In the genomic region with DNA sequence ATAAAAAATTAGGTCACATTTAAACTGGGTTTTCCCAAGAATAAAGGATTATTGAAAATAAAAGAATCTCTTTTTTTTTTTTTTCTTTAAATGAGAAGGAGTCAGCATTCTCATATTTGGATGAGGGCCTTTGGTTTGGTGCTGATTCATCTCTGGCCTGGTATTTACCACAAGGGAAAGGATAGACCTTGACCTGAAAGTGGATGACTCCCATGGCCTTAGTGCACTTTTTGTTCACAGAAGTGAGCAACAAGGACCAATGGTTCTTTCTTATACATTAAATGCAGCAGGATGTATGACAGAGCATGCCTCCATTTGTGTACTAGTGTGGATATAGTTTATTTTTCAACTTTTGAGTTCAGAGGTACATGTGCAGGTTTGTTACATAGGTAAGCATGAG, we compare ENCODE assay signal across 11 cellular contexts. TPM values are rescaled to one million over a fixed set of nuclear protein-coding genes. Genes with fewer than 3 reads are reported as not detected.
DNase-seq lines count a peak whose midpoint lies in the region; ATAC-seq and TF ChIP-seq lines count a peak whose summit lies in the region.
"Had no signal": no experiment of that assay in that cellular context is flagged by ENCODE, and none has a peak within 500 bp of the region (broad histone marks: within the 10 kb centered on the region; RNA-seq: fewer than 3 reads in every experiment).

No MANE protein-coding gene starts in this region.

- no peak overlapping the region for H3K4me3 Mint-ChIP-seq in stimulated activated naive CD8-positive, alpha-beta T cell treated with anti-CD3 and anti-CD28 coated beads, Interleukin-15, amount 100 ng/mL, for 72 hours

- ATAC-seq in HG02840 (IDR thresholded peaks at IDR 0.05; ENCODE audit: low FRiP score, unreplicated experiment) (peak; percentile 61), RWPE2 (ENCODE audit: low read depth) (peak; percentile 79), body of pancreas (no peak), Right ventricle myocardium inferior (no peak)
- peak; percentile 97 for ATAC-seq in stimulated activated naive CD8-positive, alpha-beta T cell treated with anti-CD3 and anti-CD28 coated beads, Interleukin-15, amount 100 ng/mL, for 72 hours

- DNase-seq in stimulated activated CD4-positive, alpha-beta T cell treated with anti-CD3 and anti-CD28 coated beads, Interleukin-2, amount 100 ng/mL, for 48 hours = peak; percentile 12 to 16
- DNase-seq in stimulated activated CD4-positive, alpha-beta T cell treated with anti-CD3 and anti-CD28 coated beads, Interleukin-12 subunit alpha, Interleukin-12 subunit beta, amount 100 ng/mL, for 4 hours = no peak
- DNase-seq in RWPE2 (ENCODE audit: low spot score) = no peak
- peak; percentile 17 to 60 for DNase-seq in stimulated activated naive CD8-positive, alpha-beta T cell treated with anti-CD3 and anti-CD28 coated beads, Interleukin-15, amount 100 ng/mL, for 72 hours
- DNase-seq in body of pancreas = no peak
- DNase-seq in Right ventricle myocardium inferior (ENCODE audit: missing footprints) = no peak
- no peak for DNase-seq in 8988T
- DNase-seq: activated CD4-positive, alpha-beta T cell treated with anti-CD3 and anti-CD28 coated beads, Interleukin-2, amount 50 U/mL, for 1 hour; psoas muscle had no signal

- H3K9me3 ChIP-seq in RWPE2 (ENCODE audit: severe bottlenecking) = no peaks in the 10 kb centered on the region
- H3K9me3 ChIP-seq in body of pancreas = no peaks in the 10 kb centered on the region
- H3K9me3 ChIP-seq: psoas muscle had no signal

- intact Hi-C loops in body of pancreas (cut with DNase I) = no loop called here
- intact Hi-C loops in Right ventricle myocardium inferior (cut with DNase I) = no loop called here

- peaks cover 74% of the 10 kb centered on the region for H3K36me3 ChIP-seq in RWPE2 (ENCODE audit: low read depth)
- H3K36me3 ChIP-seq in body of pancreas (replicated peaks in 1 of 2; ENCODE audit: insufficient read depth in 1 of 2, low read depth in 2 of 2) = no peaks in the 10 kb centered on the region

- TF ChIP-seq POLR2A in body of pancreas (IDR thresholded peaks at IDR 0.05) = no peak

- H3K27ac ChIP-seq in RWPE2 (ENCODE audit: poor library complexity, severe bottlenecking) = no peak overlapping the region
- H3K27ac ChIP-seq in body of pancreas = no peak overlapping the region
- H3K27ac ChIP-seq: KMS-11, psoas muscle had no signal

- no peaks in the 10 kb centered on the region for H3K9me3 Mint-ChIP-seq in stimulated activated naive CD8-positive, alpha-beta T cell treated with anti-CD3 and anti-CD28 coated beads, Interleukin-15, amount 100 ng/mL, for 72 hours

- no peaks in the 10 kb centered on the region for H3K27me3 ChIP-seq in RWPE2 (ENCODE audit: insufficient read depth, poor library complexity, severe bottlenecking)
- no peaks in the 10 kb centered on the region for H3K27me3 ChIP-seq in body of pancreas

- H3K4me3 ChIP-seq in RWPE2 (ENCODE audit: severe bottlenecking) (no peak overlapping the region), body of pancreas (no peak overlapping the region)
- H3K4me3 ChIP-seq: psoas muscle had no signal

- H3K4me1 ChIP-seq in RWPE2 (ENCODE audit: insufficient read depth, poor library complexity, severe bottlenecking) (peaks cover 23% of the 10 kb centered on the region), body of pancreas (peaks cover 15% of the 10 kb centered on the region)

- TF ChIP-seq CTCF in RWPE2 (IDR thresholded peaks at IDR 0.05; ENCODE audit: poor library complexity, severe bottlenecking) (no peak), body of pancreas (IDR thresholded peaks at IDR 0.05) (no peak)

- peak overlapping the region in 1 of 2 donors; percentile 62 for H3K27ac Mint-ChIP-seq in stimulated activated naive CD8-positive, alpha-beta T cell treated with anti-CD3 and anti-CD28 coated beads, Interleukin-15, amount 100 ng/mL, for 72 hours

- no peaks in the 10 kb centered on the region for H3K27me3 Mint-ChIP-seq in stimulated activated naive CD8-positive, alpha-beta T cell treated with anti-CD3 and anti-CD28 coated beads, Interleukin-15, amount 100 ng/mL, for 72 hours

- H3K4me1 Mint-ChIP-seq in stimulated activated naive CD8-positive, alpha-beta T cell treated with anti-CD3 and anti-CD28 coated beads, Interleukin-15, amount 100 ng/mL, for 72 hours = peaks cover 53% of the 10 kb centered on the region

RNA-seq across cellular contexts. Expression of gene YTHDC2, which starts 6.9 kb away (rescaled TPM):
- total RNA-seq in body of pancreas (10 to 100 TPM; 20.8 to 36.9 TPM), Right ventricle myocardium inferior (12.6 TPM)

RNA-seq across cellular contexts. Expression of gene MCC, which starts 32.2 kb away (rescaled TPM):
- 1 to 10 TPM; 7.5 to 9.9 TPM for total RNA-seq in body of pancreas
- total RNA-seq in Right ventricle myocardium inferior = 31.9 TPM

Comparison
In these comparisons a context has a peak if more than half of its experiments do, and no peak if none do; other contexts are left out.
1. DNase-seq: peak in stimulated activated CD4-positive, alpha-beta T cell treated with anti-CD3 and anti-CD28 coated beads, Interleukin-2, amount 100 ng/mL, for 48 hours (2 of 2) and stimulated activated naive CD8-positive, alpha-beta T cell treated with anti-CD3 and anti-CD28 coated beads, Interleukin-15, amount 100 ng/mL, for 72 hours (2 of 2); none in stimulated activated CD4-positive, alpha-beta T cell treated with anti-CD3 and anti-CD28 coated beads, Interleukin-12 subunit alpha, Interleukin-12 subunit beta, amount 100 ng/mL, for 4 hours (single experiment), RWPE2 (single experiment), body of pancreas (0 of 4), Right ventricle myocardium inferior (single experiment) and 8988T (single experiment).
2. ATAC-seq: peak in HG02840 (single experiment), RWPE2 (single experiment) and stimulated activated naive CD8-positive, alpha-beta T cell treated with anti-CD3 and anti-CD28 coated beads, Interleukin-15, amount 100 ng/mL, for 72 hours (single experiment); none in body of pancreas (single experiment) and Right ventricle myocardium inferior (single experiment).